Comparison of ENCODE assay signal across 18 cellular contexts in genomic region chr3:134087046-134087974, GRCh38. TPM values are rescaled to one million over a fixed set of nuclear protein-coding genes. Genes with fewer than 3 reads are reported as not detected.
"Had no signal": no experiment of that assay in that cellular context is flagged by ENCODE, and none has a peak within 500 bp of the region (broad histone marks: within the 10 kb centered on the region; RNA-seq: fewer than 3 reads in every experiment).

No MANE protein-coding gene starts in this region.

- H3K4me1 Mint-ChIP-seq: activated CD4-positive, alpha-beta memory T cell treated with anti-CD3 and anti-CD28 coated beads, Interleukin-2, amount 10 ng/mL, durations not matched to agents 7 days and 5 days; activated naive CD8-positive, alpha-beta T cell treated with anti-CD3 and anti-CD28 coated beads, Interleukin-2, amount 50 U/mL, for 24 hours; central memory CD8-positive, alpha-beta T cell; neural progenitor cell had no signal

- H3K9ac ChIP-seq: neural progenitor cell, parathyroid adenoma had no signal

- H3K9me3 ChIP-seq: gastrocnemius medialis had no signal

- H3K4me3 ChIP-seq: gastrocnemius medialis, heart right ventricle, neural progenitor cell, skin epidermis, transverse colon had no signal

- H3K36me3 ChIP-seq: gastrocnemius medialis, heart right ventricle, neural progenitor cell, transverse colon had no signal

- H3K9me3 Mint-ChIP-seq: activated CD4-positive, alpha-beta memory T cell treated with anti-CD3 and anti-CD28 coated beads, Interleukin-2, amount 10 ng/mL, durations not matched to agents 7 days and 5 days; central memory CD8-positive, alpha-beta T cell; neural progenitor cell had no signal

- H3K4me1 ChIP-seq: gastrocnemius medialis, heart right ventricle, neural progenitor cell, parathyroid adenoma, transverse colon had no signal

- FAIRE-seq: endometrium, kidney had no signal

- H3K27ac Mint-ChIP-seq: activated CD4-positive, alpha-beta memory T cell treated with anti-CD3 and anti-CD28 coated beads, Interleukin-2, amount 10 ng/mL, durations not matched to agents 7 days and 5 days; activated naive CD8-positive, alpha-beta T cell treated with anti-CD3 and anti-CD28 coated beads, Interleukin-2, amount 50 U/mL, for 24 hours; activated T-cell treated with anti-CD3 and anti-CD28 coated beads, Interleukin-2, amount 50 U/mL, for 72 hours; neural progenitor cell had no signal

- H3K79me2 ChIP-seq: parathyroid adenoma had no signal

- H3K4me2 ChIP-seq: neural progenitor cell had no signal

- DNase-seq: activated CD4-positive, alpha-beta memory T cell treated with anti-CD3 and anti-CD28 coated beads, Interleukin-2, amount 10 ng/mL, durations not matched to agents 7 days and 5 days; activated CD4-positive, CD25-positive, alpha-beta regulatory T cell treated with anti-CD3 and anti-CD28 coated beads, Interleukin-2, amount 50 U/mL, for 72 hours; activated naive CD4-positive, alpha-beta T cell; activated naive CD8-positive, alpha-beta T cell treated with anti-CD3 and anti-CD28 coated beads, Interleukin-2, amount 50 U/mL, for 24 hours; activated T-cell treated with anti-CD3 and anti-CD28 coated beads, Interleukin-2, amount 50 U/mL, for 72 hours; dermis blood vessel endothelial cell; gastrocnemius medialis; heart right ventricle; kidney; SW 1271; T-helper 9 cell; transverse colon had no signal

- ATAC-seq: activated naive CD8-positive, alpha-beta T cell treated with anti-CD3 and anti-CD28 coated beads, Interleukin-2, amount 50 U/mL, for 24 hours; activated T-cell treated with anti-CD3 and anti-CD28 coated beads, Interleukin-2, amount 50 U/mL, for 72 hours; gastrocnemius medialis; heart right ventricle had no signal

- H3K4me3 Mint-ChIP-seq: activated CD4-positive, alpha-beta memory T cell treated with anti-CD3 and anti-CD28 coated beads, Interleukin-2, amount 10 ng/mL, durations not matched to agents 7 days and 5 days; activated naive CD8-positive, alpha-beta T cell treated with anti-CD3 and anti-CD28 coated beads, Interleukin-2, amount 50 U/mL, for 24 hours; activated T-cell treated with anti-CD3 and anti-CD28 coated beads, Interleukin-2, amount 50 U/mL, for 72 hours; central memory CD8-positive, alpha-beta T cell; neural progenitor cell had no signal

- H3K36me3 Mint-ChIP-seq: neural progenitor cell had no signal

- H3K27ac ChIP-seq: gastrocnemius medialis, heart right ventricle, neural progenitor cell, parathyroid adenoma, skin epidermis, transverse colon had no signal

- H3K27me3 Mint-ChIP-seq: activated naive CD8-positive, alpha-beta T cell treated with anti-CD3 and anti-CD28 coated beads, Interleukin-2, amount 50 U/mL, for 24 hours had no signal

- H2AFZ ChIP-seq: neural progenitor cell, parathyroid adenoma had no signal

- H3K27me3 ChIP-seq: gastrocnemius medialis, heart right ventricle, neural progenitor cell, transverse colon had no signal

RNA-seq across cellular contexts. Expression of gene SLCO2A1, which starts 57.6 kb away (rescaled TPM):
- total RNA-seq: activated CD4-positive, alpha-beta memory T cell treated with anti-CD3 and anti-CD28 coated beads, Interleukin-2, amount 10 ng/mL, durations not matched to agents 7 days and 5 days; myocyte had no signal
